Comparison of ENCODE assay signal across 11 cellular contexts in the genomic region with DNA sequence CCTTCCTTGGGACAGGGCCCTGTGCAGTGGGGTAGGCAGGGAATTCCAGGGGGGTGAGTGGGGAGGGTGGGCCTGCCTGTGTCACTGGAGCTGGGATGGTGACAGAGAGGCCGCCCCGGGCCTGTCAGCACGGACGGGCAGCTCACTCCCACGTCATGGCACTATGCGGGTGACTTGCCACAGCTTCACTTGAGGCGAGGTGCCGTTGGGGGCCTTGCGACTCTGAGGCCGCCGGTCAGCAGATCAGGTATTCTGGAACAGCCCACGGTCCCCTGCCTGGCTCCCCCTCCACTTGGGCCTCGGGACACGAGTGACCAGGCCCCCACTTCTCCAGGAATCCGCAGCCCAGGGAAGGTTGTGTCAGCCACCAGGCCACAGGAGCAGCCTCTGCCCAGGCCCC. TPM values are rescaled to one million over a fixed set of nuclear protein-coding genes. Genes with fewer than 3 reads are reported as not detected.
A peak's percentile ranks its signal among the peaks of the same experiment; 100 is the strongest.
DNase-seq lines count a peak whose midpoint lies in the region; TF ChIP-seq lines count a peak whose summit lies in the region.
"Had no signal": no experiment of that assay in that cellular context is flagged by ENCODE, and none has a peak within 500 bp of the region (broad histone marks: within the 10 kb centered on the region; RNA-seq: fewer than 3 reads in every experiment).

No MANE protein-coding gene starts in this region.

- DNase-seq in AG20443 (ENCODE audit: low spot score) (no peak), ureter (ENCODE audit: low spot score) (no peak), GM19238 (ENCODE audit: insufficient read length, low spot score) (no peak)
- DNase-seq: brain microvascular endothelial cell; DMS153; foreskin melanocyte; NCI-H510A; stimulated activated CD4-positive, alpha-beta T cell treated with anti-CD3 and anti-CD28 coated beads, Interleukin-4, amount 100 ng/mL, for 1 hour had no signal

- TF ChIP-seq RAD21 in liver (IDR thresholded peaks at IDR 0.05) = no peak

- no peak overlapping the region for H3K9ac ChIP-seq in liver (ENCODE audit: low read depth in 1 of 2, low read length in 2 of 2)

- H3K36me3 ChIP-seq in liver (ENCODE audit: control insufficient read depth in 4 of 4, insufficient read depth in 3 of 4, low read depth in 1 of 4, low read length in 3 of 4) = peaks cover 0 to 4% (median 0%) of the 10 kb centered on the region in 4 donors
- peaks cover 13% of the 10 kb centered on the region for H3K36me3 ChIP-seq in thymus (ENCODE audit: control insufficient read depth, insufficient read depth)

- H3K27ac ChIP-seq in angular gyrus (ENCODE audit: low read depth, low read length) (peak overlapping the region; percentile 79), liver (ENCODE audit: low read depth in 1 of 2, low read length in 2 of 2) (peak overlapping the region; percentile 86 to 92), thymus (ENCODE audit: low read depth) (peak overlapping the region; percentile 78)
- H3K27ac ChIP-seq: brain microvascular endothelial cell had no signal

- no peak for TF ChIP-seq CTCF in liver (IDR thresholded peaks at IDR 0.05; ENCODE audit: low read depth, low read length, missing input control)

- H3K4me3 ChIP-seq in liver (ENCODE audit: low read depth in 1 of 3, low read length in 3 of 3) = peak overlapping the region in 2 of 3 donors; percentile 7 to 38
- H3K4me3 ChIP-seq in thymus (ENCODE audit: low read length) = no peak overlapping the region

- H3K27me3 ChIP-seq in liver (ENCODE audit: control insufficient read depth in 4 of 4, insufficient read depth in 4 of 4, low read length in 3 of 4) = no peaks in the 10 kb centered on the region
- H3K27me3 ChIP-seq in thymus (ENCODE audit: control insufficient read depth, insufficient read depth) = no peaks in the 10 kb centered on the region
- H3K27me3 ChIP-seq: brain microvascular endothelial cell had no signal

- WGBS in liver = 37% methylated on average over 15 of the region's 15 CpGs
- WGBS in thymus = 95% methylated on average over 15 of the region's 15 CpGs

- peaks cover 32 to 69% (median 56%) of the 10 kb centered on the region in 4 donors for H3K4me1 ChIP-seq in liver (ENCODE audit: control insufficient read depth in 4 of 4, insufficient read depth in 4 of 4, low read length in 3 of 4)
- peaks cover 17% of the 10 kb centered on the region for H3K4me1 ChIP-seq in thymus (ENCODE audit: control insufficient read depth, insufficient read depth, low read length)

- H3K9me3 ChIP-seq in liver (ENCODE audit: control insufficient read depth in 4 of 4, low read length in 3 of 4) = no peaks in the 10 kb centered on the region
- H3K9me3 ChIP-seq in thymus (ENCODE audit: control insufficient read depth) = no peaks in the 10 kb centered on the region

TF ChIP-seq in liver, 16 proteins besides CTCF, POLR2A, EP300 and RAD21:
- TF ChIP-seq, protein P1, sequence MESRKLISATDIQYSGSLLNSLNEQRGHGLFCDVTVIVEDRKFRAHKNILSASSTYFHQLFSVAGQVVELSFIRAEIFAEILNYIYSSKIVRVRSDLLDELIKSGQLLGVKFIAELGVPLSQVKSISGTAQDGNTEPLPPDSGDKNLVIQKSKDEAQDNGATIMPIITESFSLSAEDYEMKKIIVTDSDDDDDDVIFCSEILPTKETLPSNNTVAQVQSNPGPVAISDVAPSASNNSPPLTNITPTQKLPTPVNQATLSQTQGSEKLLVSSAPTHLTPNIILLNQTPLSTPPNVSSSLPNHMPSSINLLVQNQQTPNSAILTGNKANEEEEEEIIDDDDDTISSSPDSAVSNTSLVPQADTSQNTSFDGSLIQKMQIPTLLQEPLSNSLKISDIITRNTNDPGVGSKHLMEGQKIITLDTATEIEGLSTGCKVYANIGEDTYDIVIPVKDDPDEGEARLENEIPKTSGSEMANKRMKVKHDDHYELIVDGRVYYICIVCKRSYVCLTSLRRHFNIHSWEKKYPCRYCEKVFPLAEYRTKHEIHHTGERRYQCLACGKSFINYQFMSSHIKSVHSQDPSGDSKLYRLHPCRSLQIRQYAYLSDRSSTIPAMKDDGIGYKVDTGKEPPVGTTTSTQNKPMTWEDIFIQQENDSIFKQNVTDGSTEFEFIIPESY (IDR thresholded peaks at IDR 0.05) = no peak

RNA-seq across cellular contexts. Expression of a gene that starts 2.9 kb away (rescaled TPM):
- total RNA-seq in liver (10 to 100 TPM in 1 of 2 donors, 1 to 10 TPM in 1; 9.1 to 22.9 TPM), ureter (121 TPM)
- polyA plus RNA-seq in liver (10 to 100 TPM in 1 of 2 donors, 1 to 10 TPM in 1; 2.9 to 14.6 TPM), thymus (55.1 TPM)

RNA-seq across cellular contexts. Expression of a gene that starts 3.9 kb away (rescaled TPM):
- total RNA-seq in liver (10 to 100 TPM; 20.2 to 44.5 TPM), ureter (144 TPM)
- polyA plus RNA-seq in liver (100 to 1,000 TPM; 246 to 315 TPM), thymus (150 TPM)

RNA-seq across cellular contexts. Expression of a gene that starts 7.7 kb away (rescaled TPM):
- under 1 TPM; 0.05 to 0.25 TPM for total RNA-seq in liver
- under 1 TPM in 1 of 2 donors, not detected in 1; 0.06 TPM for polyA plus RNA-seq in liver
- 0.37 TPM for polyA plus RNA-seq in thymus
- 0.73 TPM for total RNA-seq in ureter

RNA-seq across cellular contexts. Expression of a gene that starts 23.7 kb away (rescaled TPM):
- total RNA-seq in liver (100 to 1,000 TPM in 1 of 2 donors, 10 to 100 TPM in 1; 80.5 to 135 TPM), ureter (524 TPM)
- polyA plus RNA-seq in liver (100 to 1,000 TPM in 1 of 2 donors, 10 to 100 TPM in 1; 41.1 to 113 TPM), thymus (693 TPM)

RNA-seq across cellular contexts. Expression of a gene that starts 29.9 kb away (rescaled TPM):
- total RNA-seq in liver (10 to 100 TPM; 14.6 to 15.7 TPM), ureter (47.5 TPM)
- polyA plus RNA-seq in liver (10 to 100 TPM; 51.9 to 79.8 TPM), thymus (62.2 TPM)
